Comparison of ENCODE assay signal across 1 cellular context in genomic region chr19:12974301-12975220, GRCh38.
TF ChIP-seq lines count a peak whose summit lies in the region.

No MANE protein-coding gene starts in this region.

TF ChIP-seq in K562, 482 proteins besides CTCF, POLR2A, EP300 and RAD21:
- TF ChIP-seq ZNF384 (IDR thresholded peaks at IDR 0.05; ENCODE audit: low read depth, low read length) (peak; percentile 90), NFE2 (IDR thresholded peaks at IDR 0.05; ENCODE audit: low read depth) (no peak), TAL1 (IDR thresholded peaks at IDR 0.05) (no peak), CREM (IDR thresholded peaks at IDR 0.05; ENCODE audit: low read depth) (peak; percentile 40; the same call in 1 of the 2 replicates), ZNF766 (CRISPR knock-in tag; conservative IDR thresholded peaks at IDR 0.05) (no peak), C11orf30 (IDR thresholded peaks at IDR 0.05; ENCODE audit: low read depth) (no peak), PKNOX1 (IDR thresholded peaks at IDR 0.05) (peak; percentile 47), ZC3H4 (CRISPR knock-in tag; IDR thresholded peaks at IDR 0.05; ENCODE audit: borderline replicate concordance) (no peak), HDAC8 (tag; IDR thresholded peaks at IDR 0.05) (no peak), CBX8 (IDR thresholded peaks at IDR 0.05; ENCODE audit: borderline replicate concordance, extremely low read depth, low read depth, low read length, poor library complexity, severe bottlenecking) (no peak), ATF1 (CRISPR knock-in tag; IDR thresholded peaks at IDR 0.05) (no peak), ATF1 (tag; IDR thresholded peaks at IDR 0.05) (peak; percentile 20; the same call in 1 of the 2 replicates), JUND (IDR thresholded peaks at IDR 0.05; ENCODE audit: borderline replicate concordance, low read depth, low read length) (peak; percentile 77), JUND (tag; IDR thresholded peaks at IDR 0.05; ENCODE audit: borderline replicate concordance, low read depth, low read length) (peak; percentile 61; the same call in 1 of the 3 replicates), SMARCB1 (IDR thresholded peaks at IDR 0.05; ENCODE audit: insufficient read length, low read depth) (no peak), ZBTB7A (IDR thresholded peaks at IDR 0.05; ENCODE audit: borderline replicate concordance, control insufficient read depth, low read depth, low read length) (0 out of 2 replicates have a peak, but pooled peaks have one; percentile 11), ADNP (tag; IDR thresholded peaks at IDR 0.05) (no peak), KLF1 (tag; IDR thresholded peaks at IDR 0.05) (no peak), ATF7 (IDR thresholded peaks at IDR 0.05) (peak; percentile 83), ZNF507 (tag; conservative IDR thresholded peaks at IDR 0.05) (no peak), BRCA1 (IDR thresholded peaks at IDR 0.05) (no peak), BRCA1 (CRISPR knock-in tag; IDR thresholded peaks at IDR 0.05) (no peak), MED1 (CRISPR knock-in tag; IDR thresholded peaks at IDR 0.05; ENCODE audit: borderline replicate concordance) (no peak), SP1 (CRISPR knock-in tag; IDR thresholded peaks at IDR 0.05) (no peak), ZNF586 (CRISPR knock-in tag; conservative IDR thresholded peaks at IDR 0.05) (no peak), ZFX (CRISPR knock-in tag; IDR thresholded peaks at IDR 0.05) (peak; percentile 13; the same call in 1 of the 2 replicates), ATF3 (IDR thresholded peaks at IDR 0.05) (peak; percentile 78), ATF3 (CRISPR knock-in tag; conservative IDR thresholded peaks at IDR 0.05) (no peak), JUN (IDR thresholded peaks at IDR 0.05; ENCODE audit: borderline replicate concordance, low read depth, low read length) (0 out of 2 replicates have a peak, but pooled peaks have one; percentile 29), JUN (CRISPR knock-in tag; IDR thresholded peaks at IDR 0.05; ENCODE audit: borderline replicate concordance) (no peak), POLR2G (IDR thresholded peaks at IDR 0.05; ENCODE audit: low read depth, low read length) (peak; percentile 24; the same call in 1 of the 2 replicates)
- TF ChIP-seq, protein P1, sequence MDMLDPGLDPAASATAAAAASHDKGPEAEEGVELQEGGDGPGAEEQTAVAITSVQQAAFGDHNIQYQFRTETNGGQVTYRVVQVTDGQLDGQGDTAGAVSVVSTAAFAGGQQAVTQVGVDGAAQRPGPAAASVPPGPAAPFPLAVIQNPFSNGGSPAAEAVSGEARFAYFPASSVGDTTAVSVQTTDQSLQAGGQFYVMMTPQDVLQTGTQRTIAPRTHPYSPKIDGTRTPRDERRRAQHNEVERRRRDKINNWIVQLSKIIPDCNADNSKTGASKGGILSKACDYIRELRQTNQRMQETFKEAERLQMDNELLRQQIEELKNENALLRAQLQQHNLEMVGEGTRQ (CRISPR knock-in tag; IDR thresholded peaks at IDR 0.05), result no peak
- TF ChIP-seq, protein P2, sequence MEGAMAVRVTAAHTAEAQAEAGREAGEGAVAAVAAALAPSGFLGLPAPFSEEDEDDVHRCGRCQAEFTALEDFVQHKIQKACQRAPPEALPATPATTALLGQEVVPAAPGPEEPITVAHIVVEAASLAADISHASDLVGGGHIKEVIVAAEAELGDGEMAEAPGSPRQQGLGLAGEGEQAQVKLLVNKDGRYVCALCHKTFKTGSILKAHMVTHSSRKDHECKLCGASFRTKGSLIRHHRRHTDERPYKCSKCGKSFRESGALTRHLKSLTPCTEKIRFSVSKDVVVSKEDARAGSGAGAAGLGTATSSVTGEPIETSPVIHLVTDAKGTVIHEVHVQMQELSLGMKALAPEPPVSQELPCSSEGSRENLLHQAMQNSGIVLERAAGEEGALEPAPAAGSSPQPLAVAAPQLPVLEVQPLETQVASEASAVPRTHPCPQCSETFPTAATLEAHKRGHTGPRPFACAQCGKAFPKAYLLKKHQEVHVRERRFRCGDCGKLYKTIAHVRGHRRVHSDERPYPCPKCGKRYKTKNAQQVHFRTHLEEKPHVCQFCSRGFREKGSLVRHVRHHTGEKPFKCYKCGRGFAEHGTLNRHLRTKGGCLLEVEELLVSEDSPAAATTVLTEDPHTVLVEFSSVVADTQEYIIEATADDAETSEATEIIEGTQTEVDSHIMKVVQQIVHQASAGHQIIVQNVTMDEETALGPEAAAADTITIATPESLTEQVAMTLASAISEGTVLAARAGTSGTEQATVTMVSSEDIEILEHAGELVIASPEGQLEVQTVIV (CRISPR knock-in tag; IDR thresholded peaks at IDR 0.05; ENCODE audit: borderline replicate concordance), result no peak
TF ChIP-seq in K562: peak in this region for 11.
